ENCODE assay signal across 15 cellular contexts in genomic region chr1:93623875-93624274, GRCh38. TPM values are rescaled to one million over a fixed set of nuclear protein-coding genes. Genes with fewer than 3 reads are reported as not detected.
DNase-seq lines count a peak whose midpoint lies in the region; ATAC-seq and TF ChIP-seq lines count a peak whose summit lies in the region.
"Had no signal": no experiment of that assay in that cellular context is flagged by ENCODE, and none has a peak within 500 bp of the region (broad histone marks: within the 10 kb centered on the region; RNA-seq: fewer than 3 reads in every experiment).

No MANE protein-coding gene starts in this region.

- no peaks in the 10 kb centered on the region for H3K4me1 Mint-ChIP-seq in CD4-positive, alpha-beta memory T cell
- H3K4me1 Mint-ChIP-seq: activated naive CD8-positive, alpha-beta T cell treated with anti-CD3 and anti-CD28 coated beads, Interleukin-2, amount 50 U/mL, for 24 hours had no signal

- no peaks in the 10 kb centered on the region for H3K27me3 Mint-ChIP-seq in CD4-positive, alpha-beta memory T cell
- H3K27me3 Mint-ChIP-seq: activated naive CD8-positive, alpha-beta T cell treated with anti-CD3 and anti-CD28 coated beads, Interleukin-2, amount 50 U/mL, for 24 hours had no signal

- POLR2A ChIA-PET in CD4-positive, alpha-beta memory T cell (lab: Charles Lee; ENCODE audit: partially characterized antibody): interaction anchor here (2.3 kb wide), 1 partner anchor 222 kb away, joined by 6 read pairs; no protein-coding TSS in a partner anchor

- peaks cover 0 to 35% of the 10 kb centered on the region in 2 donors for H3K4me1 ChIP-seq in left lung
- H3K4me1 ChIP-seq in CD4-positive, alpha-beta memory T cell (ENCODE audit: insufficient read depth, low read length): no peaks in the 10 kb centered on the region
- H3K4me1 ChIP-seq: HAP-1 had no signal

- no peaks in the 10 kb centered on the region for H3K9me3 ChIP-seq in left lung
- no peaks in the 10 kb centered on the region for H3K9me3 ChIP-seq in CD4-positive, alpha-beta memory T cell (ENCODE audit: control insufficient read depth in 1 of 2, low read length in 2 of 2)
- H3K9me3 ChIP-seq: HAP-1 had no signal

- H3K27ac Mint-ChIP-seq in CD4-positive, alpha-beta memory T cell: no peak overlapping the region
- H3K27ac Mint-ChIP-seq: activated naive CD8-positive, alpha-beta T cell treated with anti-CD3 and anti-CD28 coated beads, Interleukin-2, amount 50 U/mL, for 24 hours had no signal

- TF ChIP-seq CTCF in cardiac fibroblast (IDR thresholded peaks at IDR 0.05; ENCODE audit: low read depth, low read length): no peak
- no peak for TF ChIP-seq CTCF in left lung (IDR thresholded peaks at IDR 0.05)

- peak; percentile 86 for DNase-seq in AG08395 (ENCODE audit: low spot score)
- peak; percentile 81 for DNase-seq in LHCN-M2 (ENCODE audit: low read depth)
- DNase-seq in cardiac fibroblast (ENCODE audit: low read depth in 2 of 2): peak; percentile 73 to 82
- no peak for DNase-seq in left lung
- no peak for DNase-seq in NCI-H1417 treated with DMSO at 0.1 percent for 48 hours (lab: John Stamatoyannopoulos, UW)
- no peak for DNase-seq in CD4-positive, alpha-beta memory T cell
- DNase-seq in NCI-H524 (lab: John Stamatoyannopoulos, UW): no peak
- DNase-seq: activated CD4-positive, CD25-positive, alpha-beta regulatory T cell; activated naive CD8-positive, alpha-beta T cell treated with anti-CD3 and anti-CD28 coated beads, Interleukin-2, amount 50 U/mL, for 24 hours; AML-193; NCI-H748 treated with DMSO at 0.1 percent for 48 hours had no signal

- CTCF ChIA-PET in CD4-positive, alpha-beta memory T cell (lab: Charles Lee; ENCODE audit: partially characterized antibody): no interaction called here

- H3K4me3 ChIP-seq in cardiac fibroblast (replicated peaks in 1 of 2; ENCODE audit: low read depth in 2 of 2, low read length in 2 of 2) (no peak overlapping the region), left lung (no peak overlapping the region)
- H3K4me3 ChIP-seq in CD4-positive, alpha-beta memory T cell (ENCODE audit: low read length in 2 of 2): no peak overlapping the region
- H3K4me3 ChIP-seq: HAP-1 had no signal

- H3K36me3 ChIP-seq in left lung: no peaks in the 10 kb centered on the region
- no peaks in the 10 kb centered on the region for H3K36me3 ChIP-seq in CD4-positive, alpha-beta memory T cell (ENCODE audit: insufficient read depth, low read length)
- H3K36me3 ChIP-seq: HAP-1 had no signal

- H3K4me3 Mint-ChIP-seq in CD4-positive, alpha-beta memory T cell: no peak overlapping the region
- H3K4me3 Mint-ChIP-seq: activated naive CD8-positive, alpha-beta T cell treated with anti-CD3 and anti-CD28 coated beads, Interleukin-2, amount 50 U/mL, for 24 hours; neural crest cell had no signal

- peak; percentile 32 for ATAC-seq in left lung
- ATAC-seq in HG03442 (IDR thresholded peaks at IDR 0.05; ENCODE audit: unreplicated experiment): no peak
- ATAC-seq: activated naive CD8-positive, alpha-beta T cell treated with anti-CD3 and anti-CD28 coated beads, Interleukin-2, amount 50 U/mL, for 24 hours; left lobe of liver had no signal

- H3K9me3 Mint-ChIP-seq in CD4-positive, alpha-beta memory T cell: no peaks in the 10 kb centered on the region
- H3K9me3 Mint-ChIP-seq: activated naive CD8-positive, alpha-beta T cell treated with anti-CD3 and anti-CD28 coated beads, Interleukin-2, amount 50 U/mL, for 24 hours; neural crest cell had no signal

- intact Hi-C loops in left lung (cut with DNase I): no loop called here
- intact Hi-C loops in CD4-positive, alpha-beta memory T cell (cut with micrococcal nuclease): loop anchor here (10.0 kb wide), 1 partner anchor 319 kb away; no protein-coding TSS in a partner anchor

- no peak overlapping the region for H3K27ac ChIP-seq in left lung
- no peak overlapping the region for H3K27ac ChIP-seq in CD4-positive, alpha-beta memory T cell (ENCODE audit: low read depth, low read length)

- no peaks in the 10 kb centered on the region for H3K36me3 Mint-ChIP-seq in CD4-positive, alpha-beta memory T cell

- H3K27me3 ChIP-seq in left lung: no peaks in the 10 kb centered on the region
- H3K27me3 ChIP-seq in CD4-positive, alpha-beta memory T cell (ENCODE audit: insufficient read depth, low read length): no peaks in the 10 kb centered on the region

RNA-seq across cellular contexts. Expression of gene BCAR3, which starts 57.8 kb away (rescaled TPM):
- 112 TPM in 2 replicates for total RNA-seq in LHCN-M2 (2014; rRNA removed)
- 57.0 TPM for polyA plus RNA-seq in LHCN-M2 (2012)
- 10 to 100 TPM; 18.7 to 26.0 TPM for total RNA-seq in left lung
- total RNA-seq in CD4-positive, alpha-beta memory T cell: 1 to 10 TPM; 1.0 to 1.2 TPM
- polyA plus RNA-seq in CD4-positive, alpha-beta memory T cell: under 1 TPM; 0.39 to 0.49 TPM

Comparison
In these comparisons a context has a peak if more than half of its experiments do, and no peak if none do; other contexts are left out.
1. DNase-seq: peak in AG08395 (single experiment), LHCN-M2 (single experiment) and cardiac fibroblast (2 of 2); none in left lung (0 of 2), NCI-H1417 treated with DMSO at 0.1 percent for 48 hours (single experiment), CD4-positive, alpha-beta memory T cell (0 of 5) and NCI-H524 (0 of 2).
2. RNA of gene BCAR3, which starts 57.8 kb away (total RNA-seq): 112 TPM in LHCN-M2 and 18.7 to 26.0 TPM in left lung; 1.0 to 1.2 TPM in CD4-positive, alpha-beta memory T cell; every median in the first group is over 4 times any median in the second.